ENCODE assay signal across 17 cellular contexts in the genomic region with DNA sequence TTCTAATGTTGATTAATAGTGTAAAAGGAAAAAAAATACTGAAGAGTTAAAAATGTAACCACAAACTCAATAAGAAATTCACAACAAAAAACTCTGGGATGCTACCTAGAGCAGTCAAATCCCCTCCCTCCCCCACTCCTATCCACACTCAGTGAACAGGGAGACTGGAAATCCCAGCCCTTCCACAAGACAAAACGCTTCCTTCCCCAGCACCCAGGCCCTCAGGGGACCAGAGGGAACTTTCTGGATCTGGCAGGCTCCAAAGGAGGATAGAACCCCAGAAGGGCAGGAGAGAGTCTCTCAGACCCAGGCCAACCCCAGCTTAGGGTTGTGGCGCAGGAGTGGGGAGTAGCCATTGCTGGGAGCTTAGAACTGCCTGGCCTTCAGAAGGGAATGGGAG.
"Had no signal": no experiment of that assay in that cellular context is flagged by ENCODE, and none has a peak within 500 bp of the region (broad histone marks: within the 10 kb centered on the region; RNA-seq: fewer than 3 reads in every experiment).

No MANE protein-coding gene starts in this region.

- H3K27me3 Mint-ChIP-seq: activated CD8-positive, alpha-beta memory T cell treated with anti-CD3 and anti-CD28 coated beads, Interleukin-2, amount 10 ng/mL, durations not matched to agents 7 days and 5 days; activated naive CD4-positive, alpha-beta T cell treated with anti-CD3 and anti-CD28 coated beads, Interleukin-2, amount 50 U/mL, for 24 hours; naive B cell; stimulated activated memory B cell treated with anti-CD40 and anti-IgM and Interleukin-4, amounts not matched to agents 10 μg/mL and 1 μg/mL and 100 μg/mL, for 72 hours had no signal

- H3K27ac ChIP-seq: adrenal gland, colonic mucosa, esophagus muscularis mucosa, VCaP had no signal

- H3K27me3 ChIP-seq: adrenal gland, colonic mucosa, esophagus muscularis mucosa had no signal

- H3K4me1 ChIP-seq: colonic mucosa had no signal

- H3K4me3 Mint-ChIP-seq: activated CD8-positive, alpha-beta memory T cell treated with anti-CD3 and anti-CD28 coated beads, Interleukin-2, amount 10 ng/mL, durations not matched to agents 7 days and 5 days; activated naive CD4-positive, alpha-beta T cell treated with anti-CD3 and anti-CD28 coated beads, Interleukin-2, amount 50 U/mL, for 24 hours; activated T-cell treated with anti-CD3 and anti-CD28 coated beads, Interleukin-2, amount 50 U/mL, for 4 hours; naive B cell; stimulated activated memory B cell treated with anti-CD40 and anti-IgM and Interleukin-4, amounts not matched to agents 10 μg/mL and 1 μg/mL and 100 μg/mL, for 72 hours had no signal

- H3K4me3 ChIP-seq: adrenal gland, colonic mucosa, esophagus muscularis mucosa, lung had no signal

- ATAC-seq: activated CD8-positive, alpha-beta memory T cell treated with anti-CD3 and anti-CD28 coated beads, Interleukin-2, amount 10 ng/mL, durations not matched to agents 7 days and 5 days; activated T-cell treated with anti-CD3 and anti-CD28 coated beads, Interleukin-2, amount 50 U/mL, for 4 hours; stimulated activated memory B cell treated with anti-CD40 and anti-IgM and Interleukin-4, amounts not matched to agents 10 μg/mL and 1 μg/mL and 100 μg/mL, for 72 hours had no signal

- DNase-seq: activated CD4-positive, alpha-beta T cell treated with anti-CD3 and anti-CD28 coated beads, Interleukin-2, amount 50 U/mL, for 48 hours; activated CD8-positive, alpha-beta memory T cell treated with anti-CD3 and anti-CD28 coated beads, Interleukin-2, amount 10 ng/mL, durations not matched to agents 7 days and 5 days; activated effector memory CD4-positive, alpha-beta T cell treated with Interleukin-2 at 50 U/mL for 16 hours; activated T-cell treated with anti-CD3 and anti-CD28 coated beads, Interleukin-2, amount 50 U/mL, for 4 hours; adrenal gland; caudate nucleus; colonic mucosa; hippocampal formation; naive B cell; posterior cingulate gyrus; retina; stimulated activated CD4-positive, alpha-beta T cell treated with anti-CD3 and anti-CD28 coated beads, Interleukin-2, amount 100 ng/mL, for 48 hours had no signal

- H3K27ac Mint-ChIP-seq: activated CD8-positive, alpha-beta memory T cell treated with anti-CD3 and anti-CD28 coated beads, Interleukin-2, amount 10 ng/mL, durations not matched to agents 7 days and 5 days; stimulated activated memory B cell treated with anti-CD40 and anti-IgM and Interleukin-4, amounts not matched to agents 10 μg/mL and 1 μg/mL and 100 μg/mL, for 72 hours had no signal

- H3K4me1 Mint-ChIP-seq: activated naive CD4-positive, alpha-beta T cell treated with anti-CD3 and anti-CD28 coated beads, Interleukin-2, amount 50 U/mL, for 24 hours; naive B cell; stimulated activated memory B cell treated with anti-CD40 and anti-IgM and Interleukin-4, amounts not matched to agents 10 μg/mL and 1 μg/mL and 100 μg/mL, for 72 hours had no signal

- H3K9me3 ChIP-seq: adrenal gland, colonic mucosa, esophagus muscularis mucosa had no signal

- H3K36me3 ChIP-seq: colonic mucosa had no signal

- H3K9me3 Mint-ChIP-seq: activated naive CD4-positive, alpha-beta T cell treated with anti-CD3 and anti-CD28 coated beads, Interleukin-2, amount 50 U/mL, for 24 hours; activated T-cell treated with anti-CD3 and anti-CD28 coated beads, Interleukin-2, amount 50 U/mL, for 4 hours; naive B cell; stimulated activated memory B cell treated with anti-CD40 and anti-IgM and Interleukin-4, amounts not matched to agents 10 μg/mL and 1 μg/mL and 100 μg/mL, for 72 hours had no signal
